21 cellular contexts compared by ENCODE assay signal in genomic region chr1:43861337-43861736, GRCh38.
DNase-seq lines count a peak whose midpoint lies in the region; ATAC-seq, FAIRE-seq and TF ChIP-seq lines count a peak whose summit lies in the region.
"Had no signal": no experiment of that assay in that cellular context is flagged by ENCODE, and none has a peak within 500 bp of the region (broad histone marks: within the 10 kb centered on the region; RNA-seq: fewer than 3 reads in every experiment).

No MANE protein-coding gene starts in this region.

- FAIRE-seq in bronchial epithelial cell (lab: Jason Lieb, UNC) = no peak

- no peaks in the 10 kb centered on the region for H3K27me3 ChIP-seq in cardiac muscle cell
- no peaks in the 10 kb centered on the region for H3K27me3 ChIP-seq in bronchial epithelial cell (ENCODE audit: control insufficient read depth, insufficient read depth, low read length)
- no peaks in the 10 kb centered on the region for H3K27me3 ChIP-seq in foreskin keratinocyte
- H3K27me3 ChIP-seq: thyroid gland had no signal

- H3K36me3 ChIP-seq in cardiac muscle cell (no peaks in the 10 kb centered on the region), bronchial epithelial cell (ENCODE audit: control insufficient read depth, insufficient read depth, low read length) (no peaks in the 10 kb centered on the region)
- H3K36me3 ChIP-seq: thyroid gland had no signal

- H3K27ac ChIP-seq in cardiac muscle cell (peak overlapping the region; percentile 60), foreskin keratinocyte (no peak overlapping the region)
- H3K27ac ChIP-seq: 22Rv1, C4-2B, lower lobe of right lung, thyroid gland had no signal

- peaks cover 31% of the 10 kb centered on the region for H3K4me1 ChIP-seq in cardiac muscle cell (ENCODE audit: low read depth)
- H3K4me1 ChIP-seq in foreskin keratinocyte = peaks cover 25% of the 10 kb centered on the region

- no peaks in the 10 kb centered on the region for H3K9me3 ChIP-seq in cardiac muscle cell (ENCODE audit: low read depth)
- H3K9me3 ChIP-seq: lower lobe of right lung, thyroid gland had no signal

- DNase-seq in cardiac muscle cell (ENCODE audit: low read depth in 1 of 2, low spot score in 1 of 2) (peak in 1 of 2 donors; percentile 72), cardiac septum (ENCODE audit: low spot score) (no peak), bronchial epithelial cell (ENCODE audit: low read depth) (peak; percentile 98), foreskin keratinocyte (peak; percentile 47 to 93), ecto neural progenitor cell (ENCODE audit: low spot score) (no peak)
- DNase-seq: activated CD4-positive, alpha-beta T cell treated with anti-CD3 and anti-CD28 coated beads, Interleukin-2, amount 50 U/mL, for 48 hours; activated T-cell treated with anti-CD3 and anti-CD28 coated beads, Interleukin-2, amount 50 U/mL, for 4 hours; effector memory CD8-positive, alpha-beta T cell; lower lobe of right lung; naive B cell; NCI-H1105 treated with DMSO at 0.1 percent for 48 hours; NCI-H2171; thyroid gland had no signal

- TF ChIP-seq CTCF in cardiac muscle cell (IDR thresholded peaks at IDR 0.05; ENCODE audit: low read depth, low read length) = no peak
- no peak for TF ChIP-seq CTCF in bronchial epithelial cell (IDR thresholded peaks at IDR 0.05; ENCODE audit: insufficient read depth, low read length, severe bottlenecking)
- no peak for TF ChIP-seq CTCF in foreskin keratinocyte (conservative IDR thresholded peaks at IDR 0.05)

- ATAC-seq in foreskin keratinocyte = no peak
- no peak for ATAC-seq in GM18511 (IDR thresholded peaks at IDR 0.05; ENCODE audit: unreplicated experiment)
- no peak for ATAC-seq in HG03460 (IDR thresholded peaks at IDR 0.05; ENCODE audit: unreplicated experiment)
- no peak for ATAC-seq in HG02763 (IDR thresholded peaks at IDR 0.05; ENCODE audit: unreplicated experiment)
- ATAC-seq: activated naive CD4-positive, alpha-beta T cell treated with anti-CD3 and anti-CD28 coated beads, Interleukin-2, amount 50 U/mL, for 72 hours; activated T-cell treated with anti-CD3 and anti-CD28 coated beads, Interleukin-2, amount 50 U/mL, for 4 hours; effector memory CD8-positive, alpha-beta T cell; GM23338; lower lobe of right lung; stimulated activated effector memory CD8-positive, alpha-beta T cell treated with anti-CD3 and anti-CD28 coated beads, Interleukin-12 subunit alpha, Interleukin-12 subunit beta, amount 100 ng/mL, for 72 hours had no signal

- H3K4me3 ChIP-seq in cardiac muscle cell (no peak overlapping the region), bronchial epithelial cell (ENCODE audit: low read depth, low read length) (no peak overlapping the region)
- H3K4me3 ChIP-seq: GM23338, lower lobe of right lung, thyroid gland had no signal

- intact Hi-C loops in cardiac septum (cut with DNase I) = no loop called here

Comparison
In these comparisons a context has a peak if more than half of its experiments do, and no peak if none do; other contexts are left out.
1. DNase-seq: peak in bronchial epithelial cell (single experiment) and foreskin keratinocyte (2 of 2); none in cardiac septum (single experiment) and ecto neural progenitor cell (single experiment).